In the genomic region with DNA sequence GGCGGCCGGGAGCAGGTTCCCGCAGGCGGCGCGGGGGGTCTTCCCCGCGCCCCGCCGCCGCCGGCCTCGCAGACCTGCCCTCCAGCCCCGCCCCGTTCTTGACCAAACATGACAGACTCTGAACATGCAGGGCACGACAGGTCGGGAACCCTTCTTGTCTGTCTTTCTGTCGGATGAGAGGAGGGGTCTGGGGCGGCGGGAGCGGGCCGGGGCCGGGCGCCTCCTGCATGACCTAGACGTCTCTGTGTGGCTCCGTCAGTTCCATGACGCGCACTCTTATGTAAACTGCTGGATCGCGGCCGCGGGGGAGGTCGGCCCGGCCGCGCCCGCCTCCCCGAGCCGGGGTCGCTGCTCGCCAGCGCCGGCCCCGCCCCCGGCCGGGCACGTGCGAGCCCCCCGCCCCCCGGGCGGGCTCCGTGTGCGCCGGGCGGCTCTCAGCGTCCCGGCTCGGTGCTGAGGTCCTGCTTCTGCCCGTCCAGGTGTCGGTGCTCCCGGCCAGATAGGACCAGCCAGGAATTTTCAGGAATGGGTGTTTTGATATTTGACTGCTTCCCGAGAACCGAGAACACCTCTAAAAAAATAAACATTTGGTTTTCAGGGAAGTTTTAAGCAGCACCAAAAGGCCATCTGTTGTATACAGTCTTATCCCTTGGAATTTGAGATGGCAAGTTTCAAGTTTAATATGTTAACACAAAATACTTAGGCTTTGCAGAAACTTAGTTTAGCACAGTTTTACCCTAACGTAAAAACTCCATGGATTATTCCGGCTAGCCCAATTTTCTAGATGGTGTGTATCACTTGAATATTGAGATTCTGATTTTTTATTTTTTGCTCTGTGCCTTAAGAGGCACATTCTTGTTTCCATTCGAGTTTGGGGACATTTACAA, we compare ENCODE assay signal across 8 cellular contexts. TPM values are rescaled to one million over a fixed set of nuclear protein-coding genes. Genes with fewer than 3 reads are reported as not detected.
DNase-seq lines count a peak whose midpoint lies in the region; TF ChIP-seq lines count a peak whose summit lies in the region.

No MANE protein-coding gene starts in this region.

- peak; percentile 80 for DNase-seq in EL
- DNase-seq in H4 (ENCODE audit: low spot score) = peak; percentile 79
- DNase-seq in LNCaP clone FGC (ENCODE audit: low read depth) = peak; percentile 50
- peak; percentile 36 for DNase-seq in SIG-M5 (lab: John Stamatoyannopoulos, UW)
- DNase-seq in activated gamma-delta T cell treated with Interleukin-2 at 50 U/mL for 16 hours = peak; percentile 75
- peak; percentile 70 to 88 for DNase-seq in foreskin fibroblast
- DNase-seq in neural progenitor cell (ENCODE audit: low spot score) = peak; percentile 94

- H3K4me1 Mint-ChIP-seq in neural progenitor cell = peaks cover 21% of the 10 kb centered on the region

- no peaks in the 10 kb centered on the region for H3K36me3 Mint-ChIP-seq in neural progenitor cell

- H3K4me2 ChIP-seq in neural progenitor cell = peak overlapping the region; percentile 79

- peaks cover 30% of the 10 kb centered on the region for H3F3A ChIP-seq in neural progenitor cell (ENCODE audit: low read depth)

- peak overlapping the region; percentile 93 for H3K9ac ChIP-seq in neural progenitor cell
- peak overlapping the region; percentile 100 for H3K9ac ChIP-seq in stomach smooth muscle (ENCODE audit: low read length in 2 of 2)

- H3K27me3 Mint-ChIP-seq in neural progenitor cell (ENCODE audit: insufficient read depth, low read depth) = peaks cover 4% of the 10 kb centered on the region

- H3K4me3 ChIP-seq in LNCaP clone FGC (ENCODE audit: low read depth, low read length) = peak overlapping the region; percentile 91
- peak overlapping the region; percentile 91 to 98 for H3K4me3 ChIP-seq in foreskin fibroblast (ENCODE audit: low read depth in 1 of 2, low read length in 2 of 2)
- peak overlapping the region; percentile 77 for H3K4me3 ChIP-seq in neural progenitor cell
- peak overlapping the region; percentile 90 to 93 for H3K4me3 ChIP-seq in stomach smooth muscle (ENCODE audit: low read length in 2 of 2)

- H3K4me1 ChIP-seq in neural progenitor cell = peaks cover 27% of the 10 kb centered on the region
- H3K4me1 ChIP-seq in stomach smooth muscle (ENCODE audit: control insufficient read depth, insufficient read depth, low read length) = no peaks in the 10 kb centered on the region

- peak overlapping the region; percentile 59 for H2AFZ ChIP-seq in neural progenitor cell (replicated peaks)

- H3K9me3 ChIP-seq in neural progenitor cell (ENCODE audit: low read depth) = no peaks in the 10 kb centered on the region
- no peaks in the 10 kb centered on the region for H3K9me3 ChIP-seq in stomach smooth muscle (ENCODE audit: control insufficient read depth in 2 of 2, low read length in 2 of 2)

- no peaks in the 10 kb centered on the region for H3K36me3 ChIP-seq in neural progenitor cell
- no peaks in the 10 kb centered on the region for H3K36me3 ChIP-seq in stomach smooth muscle (ENCODE audit: control insufficient read depth in 2 of 2, insufficient read depth in 2 of 2, low read length in 2 of 2)

- H3K79me2 ChIP-seq in neural progenitor cell (ENCODE audit: low read depth) = peaks cover 34% of the 10 kb centered on the region

- H3K9me3 Mint-ChIP-seq in neural progenitor cell = no peaks in the 10 kb centered on the region

- H3K4me3 Mint-ChIP-seq in neural progenitor cell = peak overlapping the region; percentile 92

- H4K20me1 ChIP-seq in neural progenitor cell (ENCODE audit: low read depth) = peaks cover 3% of the 10 kb centered on the region

- H3K27ac ChIP-seq in neural progenitor cell = peak overlapping the region; percentile 99
- H3K27ac ChIP-seq in stomach smooth muscle (ENCODE audit: low read length) = peak overlapping the region; percentile 100

- no peak for TF ChIP-seq CTCF in LNCaP clone FGC (IDR thresholded peaks at IDR 0.05; ENCODE audit: control insufficient read depth, extremely low read depth, insufficient read depth)
- no peak for TF ChIP-seq CTCF in foreskin fibroblast (IDR thresholded peaks at IDR 0.05; ENCODE audit: low read depth, low read length)
- TF ChIP-seq CTCF in neural progenitor cell (IDR thresholded peaks at IDR 0.05) = no peak

- H3K27ac Mint-ChIP-seq in neural progenitor cell = peak overlapping the region; percentile 96

- H3K27me3 ChIP-seq in neural progenitor cell (no peaks in the 10 kb centered on the region), stomach smooth muscle (ENCODE audit: control insufficient read depth in 1 of 2, insufficient read depth in 2 of 2, low read length in 2 of 2) (no peaks in the 10 kb centered on the region)

RNA-seq across cellular contexts. Expression of gene ZC3H6, which starts 0.7 kb away (rescaled TPM):
- total RNA-seq in H4 (2014; rRNA removed; shearing (Covaris generic)) = 0.92 and 5.0 TPM in 2 replicates
- total RNA-seq in neural progenitor cell (ENCODE audit: low replicate concordance) = 16.0 and 21.7 TPM in 2 replicates

RNA-seq across cellular contexts. Expression of gene ZC3H8, which starts 21.3 kb away (rescaled TPM):
- total RNA-seq in H4 (2014; rRNA removed; shearing (Covaris generic)) = 5.6 and 8.5 TPM in 2 replicates
- total RNA-seq in neural progenitor cell (ENCODE audit: low replicate concordance) = 14.2 and 20.3 TPM in 2 replicates

Comparison
In these comparisons a context has a peak if more than half of its experiments do, and no peak if none do; other contexts are left out.
1. Peak in every context shown above with its lines: DNase-seq, H3K4me3 ChIP-seq and H3K27ac ChIP-seq.
2. DNase-seq: peak in every context shown above with its lines; median percentile 94 in neural progenitor cell; 80 in EL; 79 in H4; 79 in foreskin fibroblast; 75 in activated gamma-delta T cell treated with Interleukin-2 at 50 U/mL for 16 hours; 50 in LNCaP clone FGC; 36 in SIG-M5.